In the genomic region with DNA sequence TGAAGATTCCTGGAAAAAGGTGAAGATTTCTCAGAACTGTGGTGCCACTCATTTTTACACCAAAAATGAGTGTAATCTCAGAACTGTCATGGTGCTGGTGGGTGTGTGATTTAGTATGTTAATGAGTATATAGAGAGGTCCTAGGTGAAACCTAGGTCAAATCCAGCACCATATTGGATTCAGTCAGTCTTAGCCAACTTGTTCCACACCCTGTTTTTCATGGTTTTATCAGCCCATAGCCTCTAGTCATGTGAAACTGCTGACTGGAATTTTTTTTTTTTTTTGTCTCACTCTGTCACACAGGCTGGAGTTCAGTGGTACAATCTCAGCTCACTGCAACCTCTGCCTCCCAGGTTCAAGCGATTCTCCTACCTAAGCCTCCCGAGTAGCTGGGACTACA, we compare ENCODE assay signal across 21 cellular contexts. TPM values are rescaled to one million over a fixed set of nuclear protein-coding genes. Genes with fewer than 3 reads are reported as not detected.
A peak's percentile ranks its signal among the peaks of the same experiment; 100 is the strongest.
DNase-seq lines count a peak whose midpoint lies in the region; ATAC-seq, FAIRE-seq and TF ChIP-seq lines count a peak whose summit lies in the region.
"Had no signal": no experiment of that assay in that cellular context is flagged by ENCODE, and none has a peak within 500 bp of the region (broad histone marks: within the 10 kb centered on the region; RNA-seq: fewer than 3 reads in every experiment).

No MANE protein-coding gene starts in this region.

- TF ChIP-seq CTCF in KMS-11 (conservative IDR thresholded peaks at IDR 0.05; ENCODE audit: low read depth, low read length) (no peak), K562 (IDR thresholded peaks at IDR 0.05 in 2 of 3, conservative IDR thresholded peaks at IDR 0.05 in 1 of 3; ENCODE audit: insufficient read depth in 2 of 3, low read depth in 1 of 3, low read length in 3 of 3) (no peak), upper lobe of right lung (IDR thresholded peaks at IDR 0.05) (no peak)

- peaks cover 59% of the 10 kb centered on the region for H3K4me1 ChIP-seq in KMS-11 (ENCODE audit: low read depth, poor library complexity, severe bottlenecking)
- H3K4me1 ChIP-seq in K562 (replicated peaks in 1 of 2; ENCODE audit: control insufficient read depth in 2 of 2, insufficient read depth in 2 of 2, low read length in 2 of 2), result no peaks in the 10 kb centered on the region
- no peaks in the 10 kb centered on the region for H3K4me1 ChIP-seq in upper lobe of right lung
- H3K4me1 ChIP-seq: A549; BLaER1 treated with 17β-estradiol and CSF1 and Interleukin-3, amounts not matched to agents 10 nM and 100 nM; Caco-2 had no signal

- H3K4me3 ChIP-seq in KMS-11 (IDR thresholded peaks at IDR 0.05; ENCODE audit: insufficient read depth, low read depth, low read length), result no peak overlapping the region
- H3K4me3 ChIP-seq in K562, result no peak overlapping the region
- no peak overlapping the region for H3K4me3 ChIP-seq in upper lobe of right lung
- H3K4me3 ChIP-seq: A549; BLaER1 treated with 17β-estradiol and CSF1 and Interleukin-3, amounts not matched to agents 10 nM and 100 nM; GM12878 had no signal

- in situ Hi-C loops in K562 (cut with MboI), result no loop called here

- 0 out of 2 replicates have a peak overlapping the region, but pooled peaks have one; percentile 25 for H3K4me2 ChIP-seq in KMS-11
- no peak overlapping the region for H3K4me2 ChIP-seq in K562 (ENCODE audit: insufficient read depth, low read length)
- H3K4me2 ChIP-seq: A549; BLaER1 treated with 17β-estradiol and CSF1 and Interleukin-3, amounts not matched to agents 10 nM and 100 nM had no signal

- 0% methylated on average over 1 of the region's 2 CpGs for WGBS in K562 (ENCODE audit: insufficient coverage, low coverage, missing lambda C conversion rate)

- H2AFZ ChIP-seq in KMS-11 (ENCODE audit: low read depth) (no peak overlapping the region), K562 (ENCODE audit: low read depth, low read length) (no peak overlapping the region)

- intact Hi-C loops in K562 (cut with micrococcal nuclease) (no loop called here), upper lobe of right lung (cut with DNase I) (no loop called here)

- DNase-seq in RPMI8226 (peak; percentile 35), K562 (ENCODE audit: extremely low read depth in 1 of 4, low spot score in 3 of 4) (no peak), NCI-H1436 (lab: John Stamatoyannopoulos, UW) (no peak), cerebellar nuclear complex (lab: John Stamatoyannopoulos, UW) (no peak), upper lobe of right lung (no peak)
- DNase-seq: AML-193; Caco-2; Calu3; CD4-positive, alpha-beta T cell; CD8-positive, alpha-beta T cell; DMS79 treated with DMSO at 0.1 percent for 48 hours; GDM1 had no signal

- POLR2A ChIA-PET in K562 (lab: Yijun Ruan, JAX), result no interaction called here

- no peaks in the 10 kb centered on the region for H3K9me3 ChIP-seq in K562 (replicated peaks; ENCODE audit: control insufficient read depth, insufficient read depth, low read depth, low read length)
- H3K9me3 ChIP-seq in upper lobe of right lung, result no peaks in the 10 kb centered on the region
- H3K9me3 ChIP-seq: A549, Caco-2 had no signal

- H3K36me3 ChIP-seq in KMS-11 (ENCODE audit: insufficient read depth), result no peaks in the 10 kb centered on the region
- no peaks in the 10 kb centered on the region for H3K36me3 ChIP-seq in K562 (ENCODE audit: control insufficient read depth, insufficient read depth, low read length)
- H3K36me3 ChIP-seq in upper lobe of right lung, result no peaks in the 10 kb centered on the region
- H3K36me3 ChIP-seq: BLaER1 treated with 17β-estradiol and CSF1 and Interleukin-3, amounts not matched to agents 10 nM and 100 nM had no signal

- H3K9ac ChIP-seq in KMS-11 (no peak overlapping the region), K562 (ENCODE audit: insufficient read depth in 1 of 2, low read depth in 2 of 2, low read length in 2 of 2) (no peak overlapping the region)
- H3K9ac ChIP-seq: BLaER1 treated with 17β-estradiol and CSF1 and Interleukin-3, amounts not matched to agents 10 nM and 100 nM had no signal

- CTCF ChIA-PET in K562 (lab: Yijun Ruan, JAX; ENCODE audit: low intra/inter-chr PET ratio), result no interaction called here

- H3K27me3 ChIP-seq in KMS-11 (ENCODE audit: insufficient read depth, low read depth) (no peaks in the 10 kb centered on the region), K562 (ENCODE audit: control insufficient read depth in 2 of 2, insufficient read depth in 2 of 2, low read length in 2 of 2) (no peaks in the 10 kb centered on the region), upper lobe of right lung (no peaks in the 10 kb centered on the region)

- no peak for FAIRE-seq in K562 (lab: Jason Lieb, UNC)
- FAIRE-seq: D721Med, GM12878, GM12892, GM18507 had no signal

- ATAC-seq in K562 (no peak), upper lobe of right lung (no peak)
- ATAC-seq: A549; CD8-positive, alpha-beta T cell; GM12878 had no signal

- no peaks in the 10 kb centered on the region for H3K79me2 ChIP-seq in KMS-11 (ENCODE audit: insufficient read depth, low read depth)
- no peaks in the 10 kb centered on the region for H3K79me2 ChIP-seq in K562 (ENCODE audit: control insufficient read depth, insufficient read depth, low read length)

- H3K9me1 ChIP-seq in K562 (ENCODE audit: control insufficient read depth, insufficient read depth, low read length), result no peaks in the 10 kb centered on the region

- H3K27ac ChIP-seq in KMS-11 (no peak overlapping the region), K562 (ENCODE audit: extremely low read depth, low read depth, low read length) (no peak overlapping the region), upper lobe of right lung (no peak overlapping the region)
- H3K27ac ChIP-seq: 22Rv1; A549; BLaER1 treated with 17β-estradiol and CSF1 and Interleukin-3, amounts not matched to agents 10 nM and 100 nM; C4-2B had no signal

- no peak for TF ChIP-seq POLR2A in K562 (conservative IDR thresholded peaks at IDR 0.05)

- no peak for TF ChIP-seq RAD21 in K562 (CRISPR knock-in tag; conservative IDR thresholded peaks at IDR 0.05 in 1 of 2, IDR thresholded peaks at IDR 0.05 in 1 of 2)

- BruUV-seq in K562 (replicated peaks; lab: Mats Ljungman, UMichigan), result no TSS peak

- TF ChIP-seq EP300 in K562 (IDR thresholded peaks at IDR 0.05; ENCODE audit: low read length), result no peak

- H4K20me1 ChIP-seq in KMS-11 (ENCODE audit: insufficient read depth) (no peaks in the 10 kb centered on the region), K562 (replicated peaks; ENCODE audit: control insufficient read depth, insufficient read depth, low read length) (no peaks in the 10 kb centered on the region)
- H4K20me1 ChIP-seq: BLaER1 treated with 17β-estradiol and CSF1 and Interleukin-3, amounts not matched to agents 10 nM and 100 nM had no signal

TF ChIP-seq in K562, 482 proteins besides CTCF, POLR2A, EP300 and RAD21 (continues in another document):
- TF ChIP-seq ZNF316 (IDR thresholded peaks at IDR 0.05) (peak; percentile 37), FOXK2 (conservative IDR thresholded peaks at IDR 0.05 in 1 of 2, IDR thresholded peaks at IDR 0.05 in 1 of 2; ENCODE audit: low read depth in 2 of 2) (no peak), CHD1 (IDR thresholded peaks at IDR 0.05; ENCODE audit: low read length) (no peak), ZNF140 (CRISPR knock-in tag; IDR thresholded peaks at IDR 0.05) (no peak)
- TF ChIP-seq, protein P1, sequence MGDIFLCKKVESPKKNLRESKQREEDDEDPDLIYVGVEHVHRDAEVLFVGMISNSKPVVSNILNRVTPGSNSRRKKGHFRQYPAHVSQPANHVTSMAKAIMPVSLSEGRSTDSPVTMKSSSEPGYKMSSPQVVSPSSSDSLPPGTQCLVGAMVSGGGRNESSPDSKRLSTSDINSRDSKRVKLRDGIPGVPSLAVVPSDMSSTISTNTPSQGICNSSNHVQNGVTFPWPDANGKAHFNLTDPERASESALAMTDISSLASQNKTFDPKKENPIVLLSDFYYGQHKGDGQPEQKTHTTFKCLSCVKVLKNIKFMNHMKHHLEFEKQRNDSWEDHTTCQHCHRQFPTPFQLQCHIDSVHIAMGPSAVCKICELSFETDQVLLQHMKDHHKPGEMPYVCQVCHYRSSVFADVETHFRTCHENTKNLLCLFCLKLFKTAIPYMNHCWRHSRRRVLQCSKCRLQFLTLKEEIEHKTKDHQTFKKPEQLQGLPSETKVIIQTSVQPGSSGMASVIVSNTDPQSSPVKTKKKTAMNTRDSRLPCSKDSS (IDR thresholded peaks at IDR 0.05; ENCODE audit: low read depth, partially characterized antibody), result no peak
- TF ChIP-seq, protein P2, sequence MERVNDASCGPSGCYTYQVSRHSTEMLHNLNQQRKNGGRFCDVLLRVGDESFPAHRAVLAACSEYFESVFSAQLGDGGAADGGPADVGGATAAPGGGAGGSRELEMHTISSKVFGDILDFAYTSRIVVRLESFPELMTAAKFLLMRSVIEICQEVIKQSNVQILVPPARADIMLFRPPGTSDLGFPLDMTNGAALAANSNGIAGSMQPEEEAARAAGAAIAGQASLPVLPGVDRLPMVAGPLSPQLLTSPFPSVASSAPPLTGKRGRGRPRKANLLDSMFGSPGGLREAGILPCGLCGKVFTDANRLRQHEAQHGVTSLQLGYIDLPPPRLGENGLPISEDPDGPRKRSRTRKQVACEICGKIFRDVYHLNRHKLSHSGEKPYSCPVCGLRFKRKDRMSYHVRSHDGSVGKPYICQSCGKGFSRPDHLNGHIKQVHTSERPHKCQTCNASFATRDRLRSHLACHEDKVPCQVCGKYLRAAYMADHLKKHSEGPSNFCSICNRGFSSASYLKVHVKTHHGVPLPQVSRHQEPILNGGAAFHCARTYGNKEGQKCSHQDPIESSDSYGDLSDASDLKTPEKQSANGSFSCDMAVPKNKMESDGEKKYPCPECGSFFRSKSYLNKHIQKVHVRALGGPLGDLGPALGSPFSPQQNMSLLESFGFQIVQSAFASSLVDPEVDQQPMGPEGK (CRISPR knock-in tag; IDR thresholded peaks at IDR 0.05; ENCODE audit: borderline replicate concordance), result no peak

RNA-seq across cellular contexts. Expression of gene LAS1L, which starts 58.0 kb away (rescaled TPM):
- 71.6 and 91.0 TPM in 2 replicates for total RNA-seq in K562 (2011; cell fraction: chromatin; rRNA removed; ENCODE audit: low replicate concordance)
- 40.7 and 43.7 TPM in 2 replicates for total RNA-seq in K562 (2011; cell fraction: nucleolus; rRNA removed)
- total RNA-seq in K562 (2011; cell fraction: nucleoplasm; rRNA removed), result 75.2 and 145 TPM in 2 replicates
- total RNA-seq in K562 (2014; rRNA removed) (86.4 and 94.9 TPM in 2 replicates), K562 (2014; rRNA removed; fragmentation: Illumina TruSeq; extraction: Trizol) (62.6 and 67.1 TPM in 2 replicates), K562 (2015; rRNA removed; fragmentation: Illumina TruSeq; extraction: Trizol) (77.4 and 80.1 TPM in 2 replicates), K562 (2021) (87.7 and 92.6 TPM in 2 replicates), upper lobe of right lung (22.8 TPM)
- polyA plus RNA-seq in K562 (2011; rRNA removed) (74.3 and 85.4 TPM in 2 replicates), K562 (2014; fragmentation: Illumina TruSeq; extraction: Trizol) (106 and 112 TPM in 2 replicates), K562 (2014; fragmentation: Nextera tagmentation; extraction: Ambion mirVana) (100 to 1,000 TPM in 1 of 2 experiments, 10 to 100 TPM in 1; 43.3 to 116 TPM), K562 (2014; rRNA removed) (105 and 119 TPM in 2 replicates)
- polyA plus RNA-seq in K562 (2011; cell fraction: cytosol; rRNA removed), result 72.9 and 84.1 TPM in 2 replicates
- 122 and 134 TPM in 2 replicates for polyA plus RNA-seq in K562 (2011; cell fraction: nucleus; rRNA removed)
- polyA plus RNA-seq in K562 (2012), result 50.6 and 69.1 TPM in 2 replicates
- polyA minus RNA-seq in K562 (2011; rRNA and poly(A)+ RNA removed), result 53.6 and 74.7 TPM in 2 replicates
- polyA minus RNA-seq in K562 (2011; cell fraction: cytosol; rRNA and poly(A)+ RNA removed), result 34.1 and 34.2 TPM in 2 replicates
- polyA minus RNA-seq in K562 (2011; cell fraction: nucleus; rRNA and poly(A)+ RNA removed), result 20.9 and 26.9 TPM in 2 replicates
